ENCODE assay signal across 28 cellular contexts in genomic region chr1:44646711-44647110, GRCh38. TPM values are rescaled to one million over a fixed set of nuclear protein-coding genes. Genes with fewer than 3 reads are reported as not detected.
DNase-seq lines count a peak whose midpoint lies in the region; ATAC-seq, FAIRE-seq and TF ChIP-seq lines count a peak whose summit lies in the region.
"Had no signal": no experiment of that assay in that cellular context is flagged by ENCODE, and none has a peak within 500 bp of the region (broad histone marks: within the 10 kb centered on the region; RNA-seq: fewer than 3 reads in every experiment).

No MANE protein-coding gene starts in this region.

- no peaks in the 10 kb centered on the region for H3K27me3 ChIP-seq in GM12878 (replicated peaks in 1 of 2; ENCODE audit: control insufficient read depth in 2 of 2, insufficient read depth in 2 of 2, low read length in 1 of 2)
- H3K27me3 ChIP-seq in lower lobe of right lung (ENCODE audit: low read depth): no peaks in the 10 kb centered on the region
- H3K27me3 ChIP-seq in skeletal muscle tissue (ENCODE audit: control insufficient read depth in 3 of 3, insufficient read depth in 3 of 3, low read length in 3 of 3): no peaks in the 10 kb centered on the region
- H3K27me3 ChIP-seq in PC-3 (ENCODE audit: low read length): no peaks in the 10 kb centered on the region
- no peaks in the 10 kb centered on the region for H3K27me3 ChIP-seq in mammary epithelial cell (ENCODE audit: insufficient read depth, low read length)
- H3K27me3 ChIP-seq: spleen, tibial artery had no signal

- H3K79me2 ChIP-seq in GM12878 (ENCODE audit: control insufficient read depth, insufficient read depth, low read length): no peaks in the 10 kb centered on the region
- H3K79me2 ChIP-seq in PC-3 (ENCODE audit: low read length): no peaks in the 10 kb centered on the region
- no peaks in the 10 kb centered on the region for H3K79me2 ChIP-seq in mammary epithelial cell (ENCODE audit: insufficient read depth, low read length)

- intact Hi-C loops in GM12878 (cut with micrococcal nuclease; ENCODE audit: unreplicated experiment) (no loop called here), lower lobe of right lung (cut with DNase I) (no loop called here), PC-3 (cut with micrococcal nuclease) (no loop called here), mammary epithelial cell (cut with micrococcal nuclease) (no loop called here)

- H3K36me3 ChIP-seq in GM12878 (ENCODE audit: control insufficient read depth in 2 of 2, insufficient read depth in 2 of 2, low read length in 1 of 2): peaks cover 16 to 38% of the 10 kb centered on the region in 2 experiments
- H3K36me3 ChIP-seq in lower lobe of right lung: peaks cover 98% of the 10 kb centered on the region
- peaks cover 42 to 62% (median 56%) of the 10 kb centered on the region in 3 donors for H3K36me3 ChIP-seq in skeletal muscle tissue (ENCODE audit: control insufficient read depth in 3 of 3, insufficient read depth in 3 of 3, low read length in 3 of 3)
- H3K36me3 ChIP-seq in PC-3 (ENCODE audit: low read depth, low read length): peaks cover 11% of the 10 kb centered on the region; the same call in 1 of the 2 replicates
- peaks cover 12% of the 10 kb centered on the region for H3K36me3 ChIP-seq in mammary epithelial cell (ENCODE audit: insufficient read depth, low read length)

- H3K4me3 ChIP-seq in GM12878 (no peak overlapping the region), lower lobe of right lung (no peak overlapping the region), skeletal muscle tissue (ENCODE audit: low read length in 3 of 3) (no peak overlapping the region), PC-3 (ENCODE audit: low read length) (no peak overlapping the region), mammary epithelial cell (replicated peaks in 1 of 3; ENCODE audit: insufficient read depth in 1 of 3, low read depth in 2 of 3, low read length in 3 of 3) (no peak overlapping the region)
- H3K4me3 ChIP-seq: SK-N-MC, spleen, tibial artery had no signal

- peak; percentile 29 for DNase-seq in EH (ENCODE audit: low read depth)
- no peak for DNase-seq in GM12878 (ENCODE audit: low read depth, low spot score)
- DNase-seq in lower lobe of right lung: no peak
- no peak for DNase-seq in NCI-H2029 treated with DMSO at 0.1 percent for 48 hours (lab: John Stamatoyannopoulos, UW)
- no peak for DNase-seq in PC-3
- DNase-seq in mammary epithelial cell: no peak
- DNase-seq: activated CD8-positive, alpha-beta memory T cell treated with anti-CD3 and anti-CD28 coated beads for 24 hours; activated naive CD4-positive, alpha-beta T cell treated with Interleukin-2 at 50 U/mL for 16 hours; activated T-cell treated with anti-CD3 and anti-CD28 coated beads, Interleukin-2, amount 50 U/mL, for 1 hour; amniotic stem cell; CD8-positive, alpha-beta memory T cell; DMS79; kidney glomerular epithelial cell; MV-4-11; NCI-H146; NCI-H526; nucleus accumbens; spleen; stimulated activated CD4-positive, alpha-beta T cell treated with anti-CD3 and anti-CD28 coated beads, Interleukin-2, amount 100 ng/mL, for 48 hours; tibial artery had no signal

- no peak for ATAC-seq in GM12878
- ATAC-seq in lower lobe of right lung: no peak
- no peak for ATAC-seq in HG02973 (IDR thresholded peaks at IDR 0.05; ENCODE audit: unreplicated experiment)
- no peak for ATAC-seq in PC-3
- ATAC-seq: stimulated activated memory B cell treated with anti-CD40 and anti-IgM and Interleukin-4, amounts not matched to agents 10 μg/mL and 1 μg/mL and 100 μg/mL, for 72 hours had no signal

- H3K9ac ChIP-seq in GM12878 (ENCODE audit: control insufficient read depth, insufficient read depth, low read length) (no peak overlapping the region), skeletal muscle tissue (ENCODE audit: low read depth in 1 of 3, low read length in 3 of 3) (peak overlapping the region in 1 of 3 donors; percentile 3), PC-3 (ENCODE audit: low read length) (no peak overlapping the region), mammary epithelial cell (ENCODE audit: insufficient read depth, low read length) (no peak overlapping the region)

- POLR2A ChIA-PET in GM12878 (lab: Charles Lee) (no interaction called here), PC-3 (lab: Charles Lee; ENCODE audit: unreplicated experiment) (no interaction called here)

- H3K4me2 ChIP-seq in GM12878 (ENCODE audit: control insufficient read depth, insufficient read depth) (no peak overlapping the region), PC-3 (ENCODE audit: low read length) (no peak overlapping the region), mammary epithelial cell (ENCODE audit: insufficient read depth, low read depth, low read length) (no peak overlapping the region)

- SMC1A ChIA-PET in GM12878 (lab: Charles Lee; ENCODE audit: uncharacterized antibody, unreplicated experiment): interaction anchor here (0.9 to 2.5 kb wide), 2 partner anchors 13 to 75 kb away, joined by 5 to 6 read pairs; no protein-coding TSS in a partner anchor

- no peaks in the 10 kb centered on the region; the same call in 1 of the 2 replicates for H4K20me1 ChIP-seq in GM12878 (ENCODE audit: control insufficient read depth, insufficient read depth)
- H4K20me1 ChIP-seq in PC-3 (ENCODE audit: low read length): no peaks in the 10 kb centered on the region
- no peaks in the 10 kb centered on the region for H4K20me1 ChIP-seq in mammary epithelial cell (ENCODE audit: insufficient read depth, low read length)

- no peak for TF ChIP-seq POLR2A in GM12878 (IDR thresholded peaks at IDR 0.05; ENCODE audit: low read depth, low read length)

- H3K9me2 ChIP-seq in PC-3 (replicated peaks; ENCODE audit: low read length): no peaks in the 10 kb centered on the region

- TF ChIP-seq CTCF in GM12878 (IDR thresholded peaks at IDR 0.05 in 2 of 3, conservative IDR thresholded peaks at IDR 0.05 in 1 of 3; ENCODE audit: control insufficient read depth in 2 of 3, extremely low read depth in 1 of 3, insufficient read depth in 1 of 3, low read depth in 3 of 3, low read length in 3 of 3) (no peak), lower lobe of right lung (IDR thresholded peaks at IDR 0.05) (no peak), PC-3 (conservative IDR thresholded peaks at IDR 0.05; ENCODE audit: low read depth, low read length) (no peak), mammary epithelial cell (conservative IDR thresholded peaks at IDR 0.05 in 1 of 2, IDR thresholded peaks at IDR 0.05 in 1 of 2; ENCODE audit: extremely low read depth in 1 of 2, insufficient read depth in 1 of 2, low read depth in 1 of 2, low read length in 2 of 2) (no peak)

- no peaks in the 10 kb centered on the region for H3F3A ChIP-seq in PC-3 (ENCODE audit: low read length, unreplicated experiment)

- dilution Hi-C loops in mammary epithelial cell (cut with HindIII; ENCODE audit: low sequenced_read_pairs): no loop called here

- in situ Hi-C loops in GM12878 (cut with MboI) (no loop called here), mammary epithelial cell (cut with MboI; ENCODE audit: low sequenced_read_pairs in 2 of 2) (no loop called here)

- no peaks in the 10 kb centered on the region for H3K9me3 ChIP-seq in GM12878 (replicated peaks; ENCODE audit: control insufficient read depth, insufficient read depth, low read length)
- H3K9me3 ChIP-seq in lower lobe of right lung: no peaks in the 10 kb centered on the region
- H3K9me3 ChIP-seq in skeletal muscle tissue (ENCODE audit: control insufficient read depth in 3 of 3, low read length in 3 of 3): no peaks in the 10 kb centered on the region
- H3K9me3 ChIP-seq in PC-3 (ENCODE audit: low read length): no peaks in the 10 kb centered on the region
- H3K9me3 ChIP-seq in mammary epithelial cell (replicated peaks; ENCODE audit: insufficient read depth, low read length): no peaks in the 10 kb centered on the region
- H3K9me3 ChIP-seq: spleen, tibial artery had no signal

- H3K27ac ChIP-seq in GM12878 (ENCODE audit: control insufficient read depth, insufficient read depth): no peak overlapping the region
- peak overlapping the region; percentile 20 for H3K27ac ChIP-seq in lower lobe of right lung
- H3K27ac ChIP-seq in skeletal muscle tissue (ENCODE audit: low read depth, low read length): peak overlapping the region; percentile 84
- no peak overlapping the region for H3K27ac ChIP-seq in PC-3 (ENCODE audit: low read length)
- H3K27ac ChIP-seq in mammary epithelial cell (ENCODE audit: insufficient read depth, low read depth, low read length): no peak overlapping the region
- H3K27ac ChIP-seq: SK-N-MC had no signal

- no peak overlapping the region for H2AFZ ChIP-seq in GM12878 (ENCODE audit: control insufficient read depth, low read depth, low read length)
- H2AFZ ChIP-seq in PC-3 (ENCODE audit: low read length): no peak overlapping the region
- no peak overlapping the region for H2AFZ ChIP-seq in mammary epithelial cell (ENCODE audit: low read depth, low read length)

- RAD21 ChIA-PET in GM12878 (lab: Charles Lee; ENCODE audit: unreplicated experiment): interaction anchor here (0.5 kb wide), 1 partner anchor 23 kb away, joined by 3 read pairs; no protein-coding TSS in a partner anchor

- no peak for TF ChIP-seq EP300 in GM12878 (IDR thresholded peaks at IDR 0.05; ENCODE audit: borderline replicate concordance in 1 of 2, control insufficient read depth in 1 of 2, low read depth in 2 of 2, low read length in 2 of 2)

- CTCF ChIA-PET in GM12878 (lab: Yijun Ruan, JAX) (interaction anchor here (1.0 to 2.6 kb wide), 3 partner anchors 13 to 75 kb away, joined by 3 to 12 read pairs (median 3); no protein-coding TSS in a partner anchor), PC-3 (lab: Charles Lee) (no interaction called here), mammary epithelial cell (lab: Charles Lee; ENCODE audit: low non-redundant PET) (no interaction called here)

- H3K4me1 ChIP-seq in GM12878 (ENCODE audit: control insufficient read depth, insufficient read depth, low read length): no peaks in the 10 kb centered on the region
- no peaks in the 10 kb centered on the region for H3K4me1 ChIP-seq in lower lobe of right lung
- H3K4me1 ChIP-seq in skeletal muscle tissue (ENCODE audit: control insufficient read depth in 3 of 3, insufficient read depth in 3 of 3, low read length in 3 of 3): peaks cover 57 to 77% (median 59%) of the 10 kb centered on the region in 3 donors
- H3K4me1 ChIP-seq in PC-3 (ENCODE audit: insufficient read depth, low read length): no peaks in the 10 kb centered on the region
- H3K4me1 ChIP-seq in mammary epithelial cell (ENCODE audit: insufficient read depth, low read length): no peaks in the 10 kb centered on the region
- H3K4me1 ChIP-seq: spleen had no signal

- BruUV-seq in GM12878 (replicated peaks; lab: Mats Ljungman, UMichigan): no TSS peak
- BruUV-seq in PC-3 (replicated peaks; lab: Mats Ljungman, UMichigan): no TSS peak
- no TSS peak for BruUV-seq in mammary epithelial cell (replicated peaks; lab: Mats Ljungman, UMichigan)

- WGBS in GM12878 (ENCODE audit: insufficient coverage, insufficient replicate concordance, low lambda C conversion rate, missing lambda C conversion rate): 80% methylated on average over 3 of the region's 3 CpGs
- WGBS in mammary epithelial cell (ENCODE audit: low coverage, missing lambda C conversion rate): 95% methylated on average over 2 of the region's 3 CpGs

- no peak for FAIRE-seq in GM12878 (lab: Jason Lieb, UNC)
- FAIRE-seq: A204.1, H54 had no signal

- no peak for TF ChIP-seq RAD21 in GM12878 (IDR thresholded peaks at IDR 0.05; ENCODE audit: insufficient read depth, low read depth, low read length)

RNA-seq across cellular contexts. Expression of gene TMEM53, which starts 27.6 kb away (rescaled TPM):
- 6.8 and 6.9 TPM in 2 replicates for total RNA-seq in GM12878 (2013; cell fraction: nucleolus; rRNA removed)
- total RNA-seq in GM12878 (2014; rRNA removed) (11.7 and 16.7 TPM in 2 replicates), GM12878 (2014; rRNA removed; fragmentation: Illumina TruSeq; extraction: Trizol) (6.9 and 7.1 TPM in 2 replicates), GM12878 (2021) (13.2 and 13.8 TPM in 2 replicates), lower lobe of right lung (22.6 TPM), skeletal muscle tissue (3.1 TPM), PC-3 (2014; rRNA removed) (9.3 and 12.0 TPM in 2 replicates), mammary epithelial cell (1 to 10 TPM; 9.3 to 9.7 TPM)
- 4.5 TPM for polyA plus RNA-seq in GM12878 (2011; ENCODE audit: low read depth)
- polyA plus RNA-seq in GM12878 (2011; rRNA removed) (3.8 and 6.6 TPM in 2 replicates), GM12878 (2014; fragmentation: Illumina TruSeq; extraction: Trizol) (4.6 and 8.4 TPM in 2 replicates), GM12878 (2014; fragmentation: Nextera tagmentation; extraction: Ambion mirVana) (1 to 10 TPM; 3.1 to 6.2 TPM), GM12878 (2014; rRNA removed) (17.4 and 18.4 TPM in 2 replicates), GM12878 (2016; fragmentation: Nextera tagmentation; extraction: Ambion mirVana) (10 to 100 TPM; 22.5 to 23.9 TPM), mammary epithelial cell (13.0 TPM)
- polyA plus RNA-seq in GM12878 (2011; cell fraction: cytosol; rRNA removed): 15.3 and 18.0 TPM in 2 replicates
- 10.2 and 12.0 TPM in 2 replicates for polyA plus RNA-seq in GM12878 (2011; cell fraction: nucleus; rRNA removed)
- polyA plus RNA-seq in GM12878 (2012): 10.5 and 12.2 TPM in 2 replicates
- polyA minus RNA-seq in GM12878 (2011; rRNA and poly(A)+ RNA removed): 5.7 and 11.4 TPM in 2 replicates
- 5.7 and 6.1 TPM in 2 replicates for polyA minus RNA-seq in GM12878 (2011; cell fraction: cytosol; rRNA and poly(A)+ RNA removed)
- 2.7 and 3.1 TPM in 2 replicates for polyA minus RNA-seq in GM12878 (2011; cell fraction: nucleus; rRNA and poly(A)+ RNA removed)
- 2.2 TPM for polyA minus RNA-seq in mammary epithelial cell

RNA-seq across cellular contexts. Expression of gene ARMH1, which starts 27.8 kb away (rescaled TPM):
- 3.4 and 5.6 TPM in 2 replicates for total RNA-seq in GM12878 (2013; cell fraction: nucleolus; rRNA removed)
- total RNA-seq in GM12878 (2014; rRNA removed): 17.1 and 26.5 TPM in 2 replicates
- total RNA-seq in GM12878 (2014; rRNA removed; fragmentation: Illumina TruSeq; extraction: Trizol): 8.5 and 10.3 TPM in 2 replicates
- total RNA-seq in GM12878 (2021): 15.9 and 18.1 TPM in 2 replicates
- polyA plus RNA-seq in GM12878 (2011; ENCODE audit: low read depth): 0.87 TPM
- 1.7 and 2.6 TPM in 2 replicates for polyA plus RNA-seq in GM12878 (2011; rRNA removed)
- polyA plus RNA-seq in GM12878 (2011; cell fraction: cytosol; rRNA removed): 2.3 and 4.7 TPM in 2 replicates
- polyA plus RNA-seq in GM12878 (2011; cell fraction: nucleus; rRNA removed): 36.5 and 40.7 TPM in 2 replicates
- 7.7 and 10.3 TPM in 2 replicates for polyA plus RNA-seq in GM12878 (2012)
- 3.8 and 8.3 TPM in 2 replicates for polyA plus RNA-seq in GM12878 (2014; fragmentation: Illumina TruSeq; extraction: Trizol)
- polyA plus RNA-seq in GM12878 (2014; fragmentation: Nextera tagmentation; extraction: Ambion mirVana): 1 to 10 TPM in 1 of 2 experiments, under 1 TPM in 1; 0.93 to 1.8 TPM
- 43.9 and 45.9 TPM in 2 replicates for polyA plus RNA-seq in GM12878 (2014; rRNA removed)
- 1 to 10 TPM; 5.6 to 8.1 TPM for polyA plus RNA-seq in GM12878 (2016; fragmentation: Nextera tagmentation; extraction: Ambion mirVana)
- polyA minus RNA-seq in GM12878 (2011; rRNA and poly(A)+ RNA removed): 0.80 and 1.3 TPM in 2 replicates
- not detected in 2 replicates for polyA minus RNA-seq in GM12878 (2011; cell fraction: cytosol; rRNA and poly(A)+ RNA removed)
- 0.48 and 1.9 TPM in 2 replicates for polyA minus RNA-seq in GM12878 (2011; cell fraction: nucleus; rRNA and poly(A)+ RNA removed)
- 14.5 TPM for total RNA-seq in lower lobe of right lung
- total RNA-seq in skeletal muscle tissue: 0.52 TPM
- total RNA-seq in PC-3 (2014; rRNA removed): 0.15 TPM in 1 of 2 replicates, not detected in the other
- total RNA-seq in mammary epithelial cell: 1 to 10 TPM in 1 of 2 donors, not detected in 1; 1.5 TPM
- polyA plus RNA-seq in mammary epithelial cell: 0.51 TPM
- polyA minus RNA-seq in mammary epithelial cell: not detected
- total RNA-seq: bronchial epithelial cell, RPMI7951 had no signal

Comparison
In these comparisons a context has a peak if more than half of its experiments do, and no peak if none do; other contexts are left out.
1. H3K27ac ChIP-seq: peak in lower lobe of right lung (single experiment) and skeletal muscle tissue (single experiment); none in GM12878 (single experiment), PC-3 (single experiment) and mammary epithelial cell (single experiment).